25 cellular contexts compared by ENCODE assay signal in genomic region chr6:106064103-106064502, GRCh38. TPM values are rescaled to one million over a fixed set of nuclear protein-coding genes. Genes with fewer than 3 reads are reported as not detected.
DNase-seq lines count a peak whose midpoint lies in the region; ATAC-seq and TF ChIP-seq lines count a peak whose summit lies in the region.
"Had no signal": no experiment of that assay in that cellular context is flagged by ENCODE, and none has a peak within 500 bp of the region (broad histone marks: within the 10 kb centered on the region; RNA-seq: fewer than 3 reads in every experiment).

No MANE protein-coding gene starts in this region.

- H3K4me3 ChIP-seq in fibroblast of the aortic adventitia (ENCODE audit: low read depth, low read length) = no peak overlapping the region
- H3K4me3 ChIP-seq: colonic mucosa, spleen, suprapubic skin had no signal

- H3K4me3 Mint-ChIP-seq in nephron progenitor cell = no peak overlapping the region
- no peak overlapping the region for H3K4me3 Mint-ChIP-seq in effector memory CD8-positive, alpha-beta T cell
- H3K4me3 Mint-ChIP-seq: activated CD8-positive, alpha-beta T cell treated with anti-CD3 and anti-CD28 coated beads for 36 hours; CD8-positive, alpha-beta memory T cell; stimulated activated naive B cell treated with anti-CD40 and anti-IgM and Interleukin-4, amounts not matched to agents 10 μg/mL and 1 μg/mL and 100 μg/mL, for 72 hours had no signal

- DNase-seq in NCI-H82 (lab: John Stamatoyannopoulos, UW) = peak; percentile 31
- no peak for DNase-seq in NCI-H82 treated with DMSO at 0.1 percent for 48 hours (lab: John Stamatoyannopoulos, UW; ENCODE audit: unreplicated experiment)
- DNase-seq in SK-N-DZ (ENCODE audit: low spot score) = peak; percentile 13
- peak; percentile 35 for DNase-seq in fibroblast of the aortic adventitia (ENCODE audit: low read depth)
- no peak for DNase-seq in nephron progenitor cell
- DNase-seq in effector memory CD8-positive, alpha-beta T cell = no peak
- DNase-seq: activated CD8-positive, alpha-beta T cell treated with anti-CD3 and anti-CD28 coated beads for 36 hours; activated effector memory CD4-positive, alpha-beta T cell treated with anti-CD3 and anti-CD28 coated beads, Interleukin-2, amount 50 U/mL, for 16 hours; activated T-cell treated with anti-CD3 and anti-CD28 coated beads for 4 hours; AML-193; CD8-positive, alpha-beta memory T cell; colonic mucosa; effector memory CD4-positive, alpha-beta T cell; NCI-H1694; NCI-H2171 treated with DMSO at 0.1 percent for 48 hours; NCI-H526 treated with DMSO at 0.1 percent for 48 hours; occipital lobe; spleen; stimulated activated CD4-positive, alpha-beta T cell treated with anti-CD3 and anti-CD28 coated beads, Interleukin-4, amount 100 ng/mL, for 1 hour; stimulated activated naive B cell treated with anti-CD40 and anti-IgM and Interleukin-4, amounts not matched to agents 10 μg/mL and 1 μg/mL and 100 μg/mL, for 72 hours; SW 1271 had no signal

- H3K9me3 Mint-ChIP-seq in nephron progenitor cell = no peaks in the 10 kb centered on the region
- no peaks in the 10 kb centered on the region for H3K9me3 Mint-ChIP-seq in effector memory CD8-positive, alpha-beta T cell
- H3K9me3 Mint-ChIP-seq: activated CD8-positive, alpha-beta T cell treated with anti-CD3 and anti-CD28 coated beads for 36 hours; CD8-positive, alpha-beta memory T cell; stimulated activated naive B cell treated with anti-CD40 and anti-IgM and Interleukin-4, amounts not matched to agents 10 μg/mL and 1 μg/mL and 100 μg/mL, for 72 hours had no signal

- peak overlapping the region; percentile 58 for H3K27ac Mint-ChIP-seq in nephron progenitor cell
- H3K27ac Mint-ChIP-seq in effector memory CD8-positive, alpha-beta T cell = no peak overlapping the region
- H3K27ac Mint-ChIP-seq: activated CD8-positive, alpha-beta T cell treated with anti-CD3 and anti-CD28 coated beads for 36 hours; CD8-positive, alpha-beta memory T cell; stimulated activated naive B cell treated with anti-CD40 and anti-IgM and Interleukin-4, amounts not matched to agents 10 μg/mL and 1 μg/mL and 100 μg/mL, for 72 hours had no signal

- H3K4me1 Mint-ChIP-seq in nephron progenitor cell = peaks cover 41% of the 10 kb centered on the region
- H3K4me1 Mint-ChIP-seq in effector memory CD8-positive, alpha-beta T cell (ENCODE audit: low read depth in 2 of 2) = no peaks in the 10 kb centered on the region
- H3K4me1 Mint-ChIP-seq: CD8-positive, alpha-beta memory T cell; stimulated activated naive B cell treated with anti-CD40 and anti-IgM and Interleukin-4, amounts not matched to agents 10 μg/mL and 1 μg/mL and 100 μg/mL, for 72 hours had no signal

- TF ChIP-seq CTCF in fibroblast of the aortic adventitia (IDR thresholded peaks at IDR 0.05; ENCODE audit: insufficient read depth, low read length) (no peak), nephron progenitor cell (IDR thresholded peaks at IDR 0.05) (no peak)

- H3K36me3 Mint-ChIP-seq in nephron progenitor cell (ENCODE audit: low read depth) = no peaks in the 10 kb centered on the region
- H3K36me3 Mint-ChIP-seq in effector memory CD8-positive, alpha-beta T cell (ENCODE audit: insufficient read depth) = no peaks in the 10 kb centered on the region
- H3K36me3 Mint-ChIP-seq: stimulated activated naive B cell treated with anti-CD40 and anti-IgM and Interleukin-4, amounts not matched to agents 10 μg/mL and 1 μg/mL and 100 μg/mL, for 72 hours had no signal

- H3K27me3 Mint-ChIP-seq in nephron progenitor cell (ENCODE audit: low read depth, poor library complexity) = no peaks in the 10 kb centered on the region
- H3K27me3 Mint-ChIP-seq in effector memory CD8-positive, alpha-beta T cell = no peaks in the 10 kb centered on the region
- H3K27me3 Mint-ChIP-seq: CD8-positive, alpha-beta memory T cell had no signal

- ATAC-seq in HG02885 (IDR thresholded peaks at IDR 0.05; ENCODE audit: poor library complexity, unreplicated experiment) (no peak), GM21526 (IDR thresholded peaks at IDR 0.05; ENCODE audit: low FRiP score, unreplicated experiment) (no peak)
- ATAC-seq in effector memory CD8-positive, alpha-beta T cell (replicated peaks) = no peak
- ATAC-seq: activated CD4-positive, CD25-positive, alpha-beta regulatory T cell treated with anti-CD3 and anti-CD28 coated beads, Interleukin-2, amount 50 U/mL, for 24 hours; stimulated activated naive B cell treated with anti-CD40 and anti-IgM and Interleukin-4, amounts not matched to agents 10 μg/mL and 1 μg/mL and 100 μg/mL, for 72 hours had no signal

RNA-seq across cellular contexts. Expression of gene PRDM1, which starts 22.0 kb away (rescaled TPM):
- not detected in 2 replicates for polyA plus RNA-seq in SK-N-DZ (2014; cell fraction: cytosol; rRNA removed)
- not detected in 2 replicates for polyA plus RNA-seq in SK-N-DZ (2014; cell fraction: nucleus; rRNA removed)
- 1.4 and 2.8 TPM in 2 replicates for total RNA-seq in fibroblast of the aortic adventitia (ENCODE audit: low replicate concordance)

Comparison
In these comparisons a context has a peak if more than half of its experiments do, and no peak if none do; other contexts are left out.
1. DNase-seq: peak in NCI-H82 (single experiment), SK-N-DZ (single experiment) and fibroblast of the aortic adventitia (single experiment); none in NCI-H82 treated with DMSO at 0.1 percent for 48 hours (single experiment), nephron progenitor cell (single experiment) and effector memory CD8-positive, alpha-beta T cell (0 of 3).